In the genomic region with DNA sequence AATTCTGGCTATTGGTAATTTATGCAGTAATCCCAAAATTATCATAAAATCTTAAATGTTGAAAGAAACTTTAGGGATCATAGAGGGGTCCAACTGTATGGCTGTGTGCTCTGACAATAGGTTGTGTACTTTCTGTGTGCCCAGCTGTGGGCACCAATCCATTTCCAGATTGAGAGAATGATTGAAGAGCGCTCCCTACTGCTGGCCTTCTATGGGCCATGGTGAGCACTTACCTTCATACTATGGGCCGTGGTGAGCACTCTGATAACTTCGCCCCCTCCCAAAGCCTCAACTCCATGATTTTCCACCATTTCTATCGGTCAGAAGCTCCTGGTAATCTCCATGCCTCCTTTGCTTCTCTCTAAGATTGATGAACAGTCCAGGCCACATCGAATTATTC, we compare ENCODE assay signal across 21 cellular contexts.
"Had no signal": no experiment of that assay in that cellular context is flagged by ENCODE, and none has a peak within 500 bp of the region (broad histone marks: within the 10 kb centered on the region; RNA-seq: fewer than 3 reads in every experiment).

No MANE protein-coding gene starts in this region.

- H3K36me3 Mint-ChIP-seq: natural killer cell treated with Interleukin-12 subunit alpha and Interleukin-12 subunit beta and Interleukin-15 and Interleukin-18, amount 100 ng/mL, for 72 hours; neural progenitor cell; type B pancreatic cell had no signal

- H3K9me3 Mint-ChIP-seq: endodermal cell, neural progenitor cell, type B pancreatic cell had no signal

- DNase-seq: effector CD4-positive, alpha-beta T cell; endodermal cell; foreskin melanocyte; head of caudate nucleus; left colon; left ventricle myocardium superior; mesenchymal stem cell; midbrain; nucleus accumbens; ovary; right cardiac atrium; small intestine; stimulated activated CD4-positive, alpha-beta T cell treated with anti-CD3 and anti-CD28 coated beads, Interleukin-12 subunit alpha, Interleukin-12 subunit beta, amount 100 ng/mL, for 4 hours; stimulated activated naive CD4-positive, alpha-beta T cell treated with Interleukin-2 at 50 U/mL for 16 hours; thyroid gland had no signal

- H3K4me3 ChIP-seq: hepatocyte, lung, neural progenitor cell, ovary, suprapubic skin, thyroid gland had no signal

- H2AFZ ChIP-seq: hepatocyte, neural progenitor cell had no signal

- H3K27me3 ChIP-seq: hepatocyte, neural progenitor cell, ovary, suprapubic skin, thyroid gland had no signal

- H3K9me3 ChIP-seq: ovary, suprapubic skin, thyroid gland had no signal

- H3K27ac ChIP-seq: hepatocyte, neural progenitor cell, ovary, suprapubic skin, thyroid gland had no signal

- H3K4me1 ChIP-seq: neural progenitor cell, suprapubic skin, thyroid gland had no signal

- H3K9ac ChIP-seq: neural progenitor cell had no signal

- H3K79me2 ChIP-seq: hepatocyte had no signal

- H3K4me2 ChIP-seq: hepatocyte, neural progenitor cell had no signal

- ATAC-seq: left colon; left ventricle myocardium superior; natural killer cell treated with Interleukin-12 subunit alpha and Interleukin-12 subunit beta and Interleukin-15 and Interleukin-18, amount 100 ng/mL, for 72 hours; right cardiac atrium had no signal

- H3K27ac Mint-ChIP-seq: endodermal cell; natural killer cell treated with Interleukin-12 subunit alpha and Interleukin-12 subunit beta and Interleukin-15 and Interleukin-18, amount 100 ng/mL, for 72 hours; neural progenitor cell; type B pancreatic cell had no signal

- H3K4me1 Mint-ChIP-seq: endodermal cell had no signal

- H3K36me3 ChIP-seq: neural progenitor cell, ovary, suprapubic skin, thyroid gland had no signal

- H3K4me3 Mint-ChIP-seq: endodermal cell; natural killer cell treated with Interleukin-12 subunit alpha and Interleukin-12 subunit beta and Interleukin-15 and Interleukin-18, amount 100 ng/mL, for 72 hours; neural progenitor cell; type B pancreatic cell had no signal
